In genomic region chr17:27846042-27846655, GRCh38 we compare ENCODE assay signal across 11 cellular contexts. TPM values are rescaled to one million over a fixed set of nuclear protein-coding genes. Genes with fewer than 3 reads are reported as not detected.
DNase-seq lines count a peak whose midpoint lies in the region; ATAC-seq lines count a peak whose summit lies in the region.
"Had no signal": no experiment of that assay in that cellular context is flagged by ENCODE, and none has a peak within 500 bp of the region (broad histone marks: within the 10 kb centered on the region; RNA-seq: fewer than 3 reads in every experiment).

No MANE protein-coding gene starts in this region.

- no peaks in the 10 kb centered on the region for H3K27me3 ChIP-seq in CD4-positive, alpha-beta memory T cell (ENCODE audit: insufficient read depth, low read length)
- H3K27me3 ChIP-seq: body of pancreas, upper lobe of right lung had no signal

- intact Hi-C loops in CD4-positive, alpha-beta memory T cell (cut with micrococcal nuclease), result no loop called here

- H3K4me1 Mint-ChIP-seq in CD4-positive, alpha-beta memory T cell, result peaks cover 11 to 28% (median 19%) of the 10 kb centered on the region in 4 donors

- H3K9me3 Mint-ChIP-seq in CD4-positive, alpha-beta memory T cell, result no peaks in the 10 kb centered on the region

- peak overlapping the region; percentile 57 to 86 (median 82) for H3K4me3 Mint-ChIP-seq in CD4-positive, alpha-beta memory T cell

- H3K27me3 Mint-ChIP-seq in CD4-positive, alpha-beta memory T cell, result no peaks in the 10 kb centered on the region

- CTCF ChIA-PET in CD4-positive, alpha-beta memory T cell (lab: Charles Lee; ENCODE audit: partially characterized antibody), result interaction anchor here (0.7 to 3.1 kb wide), 6 partner anchors 39 to 375 kb away, joined by 3 to 22 read pairs (median 6); no protein-coding TSS in a partner anchor

- no peak for ATAC-seq in HG03045 (IDR thresholded peaks at IDR 0.05; ENCODE audit: unreplicated experiment)
- ATAC-seq: upper lobe of right lung had no signal

- H3K9me3 ChIP-seq in CD4-positive, alpha-beta memory T cell (ENCODE audit: control insufficient read depth in 1 of 2, low read length in 2 of 2), result no peaks in the 10 kb centered on the region
- H3K9me3 ChIP-seq: body of pancreas, upper lobe of right lung had no signal

- POLR2A ChIA-PET in CD4-positive, alpha-beta memory T cell (lab: Charles Lee; ENCODE audit: partially characterized antibody), result interaction anchor here (0.6 to 2.2 kb wide), 4 partner anchors 38 to 523 kb away, joined by 4 to 17 read pairs (median 8); partner anchors contain the start of gene LYRM9

- peak; percentile 21 to 61 (median 34) for DNase-seq in CD4-positive, alpha-beta memory T cell
- DNase-seq in T-helper 9 cell, result peak; percentile 4
- DNase-seq in activated effector memory CD4-positive, alpha-beta T cell treated with anti-CD3 and anti-CD28 coated beads, Interleukin-2, amount 50 U/mL, for 16 hours, result peak; percentile 64
- DNase-seq in stimulated activated CD4-positive, alpha-beta T cell treated with anti-CD3 and anti-CD28 coated beads, Interleukin-12 subunit alpha, Interleukin-12 subunit beta, amount 100 ng/mL, for 4 hours, result peak; percentile 8
- DNase-seq in amygdala (lab: John Stamatoyannopoulos, UW), result no peak
- DNase-seq in NCI-H226, result no peak
- DNase-seq in amniotic stem cell (lab: John Stamatoyannopoulos, UW), result no peak
- DNase-seq: body of pancreas, kidney, upper lobe of right lung had no signal

- H3K4me3 ChIP-seq in CD4-positive, alpha-beta memory T cell (ENCODE audit: low read length in 2 of 2), result peak overlapping the region in 1 of 2 donors; percentile 23
- H3K4me3 ChIP-seq: body of pancreas, upper lobe of right lung had no signal

- no peaks in the 10 kb centered on the region for H3K36me3 ChIP-seq in CD4-positive, alpha-beta memory T cell (ENCODE audit: insufficient read depth, low read length)
- H3K36me3 ChIP-seq: upper lobe of right lung had no signal

- peak overlapping the region; percentile 35 to 93 (median 88) for H3K27ac Mint-ChIP-seq in CD4-positive, alpha-beta memory T cell

- peak overlapping the region; percentile 18 for H3K27ac ChIP-seq in CD4-positive, alpha-beta memory T cell (ENCODE audit: low read depth, low read length)
- H3K27ac ChIP-seq: body of pancreas, upper lobe of right lung had no signal

- no peaks in the 10 kb centered on the region for H3K36me3 Mint-ChIP-seq in CD4-positive, alpha-beta memory T cell

- peaks cover 13% of the 10 kb centered on the region for H3K4me1 ChIP-seq in CD4-positive, alpha-beta memory T cell (ENCODE audit: insufficient read depth, low read length)
- H3K4me1 ChIP-seq: upper lobe of right lung had no signal

RNA-seq across cellular contexts. Expression of gene NOS2, which starts 45.8 kb away (rescaled TPM):
- under 1 TPM; 0.09 to 0.11 TPM for total RNA-seq in CD4-positive, alpha-beta memory T cell
- polyA plus RNA-seq in CD4-positive, alpha-beta memory T cell, result under 1 TPM in 1 of 2 donors, not detected in 1; 0.14 TPM

RNA-seq across cellular contexts. Expression of gene LYRM9, which starts 47.0 kb away (rescaled TPM):
- 10 to 100 TPM; 16.6 to 18.8 TPM for total RNA-seq in CD4-positive, alpha-beta memory T cell
- polyA plus RNA-seq in CD4-positive, alpha-beta memory T cell, result 10 to 100 TPM; 10.2 to 19.2 TPM

Comparison
In these comparisons a context has a peak if more than half of its experiments do, and no peak if none do; other contexts are left out.
1. DNase-seq: peak in CD4-positive, alpha-beta memory T cell (5 of 5), T-helper 9 cell (single experiment), activated effector memory CD4-positive, alpha-beta T cell treated with anti-CD3 and anti-CD28 coated beads, Interleukin-2, amount 50 U/mL, for 16 hours (single experiment) and stimulated activated CD4-positive, alpha-beta T cell treated with anti-CD3 and anti-CD28 coated beads, Interleukin-12 subunit alpha, Interleukin-12 subunit beta, amount 100 ng/mL, for 4 hours (single experiment); none in amygdala (0 of 56), NCI-H226 (single experiment) and amniotic stem cell (single experiment).